ENCODE assay signal across 18 cellular contexts in the genomic region with DNA sequence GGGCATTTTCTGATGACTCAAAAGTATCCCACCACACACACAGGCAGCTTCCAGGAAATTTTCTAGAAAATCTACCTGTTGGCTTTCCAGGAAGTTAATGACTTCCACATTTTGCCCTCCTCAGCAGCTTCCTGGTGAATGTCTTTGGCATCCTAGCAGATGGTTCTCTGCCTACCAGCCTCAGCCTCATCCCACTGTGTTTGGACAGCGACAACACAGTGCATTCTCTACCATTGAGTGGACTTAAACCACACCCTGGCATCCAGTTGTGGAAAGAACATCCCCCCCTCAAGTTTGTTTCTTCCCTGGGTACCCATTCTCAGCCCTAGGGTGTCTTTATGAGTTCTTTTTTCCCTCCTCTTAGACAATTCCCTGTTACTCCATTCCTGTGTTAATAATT. TPM values are rescaled to one million over a fixed set of nuclear protein-coding genes. Genes with fewer than 3 reads are reported as not detected.
DNase-seq lines count a peak whose midpoint lies in the region; ATAC-seq and TF ChIP-seq lines count a peak whose summit lies in the region.
"Had no signal": no experiment of that assay in that cellular context is flagged by ENCODE, and none has a peak within 500 bp of the region (broad histone marks: within the 10 kb centered on the region; RNA-seq: fewer than 3 reads in every experiment).

No MANE protein-coding gene starts in this region.

- H3K4me2 ChIP-seq in HCT116 (ENCODE audit: low read length): no peak overlapping the region
- H3K4me2 ChIP-seq: A549, BLaER1, GM23338 had no signal

- H3K36me3 ChIP-seq in HCT116 (ENCODE audit: control insufficient read depth in 1 of 2, insufficient read depth in 2 of 2, low read length in 2 of 2): no peaks in the 10 kb centered on the region
- H3K36me3 ChIP-seq: BLaER1 had no signal

- POLR2A ChIA-PET in HCT116 (lab: Charles Lee): no interaction called here

- intact Hi-C loops in HCT116 (cut with micrococcal nuclease): no loop called here

- no peak for TF ChIP-seq RAD21 in HCT116 (IDR thresholded peaks at IDR 0.05; ENCODE audit: low read depth)

- no peaks in the 10 kb centered on the region for H4K20me1 ChIP-seq in HCT116 (ENCODE audit: insufficient read depth)
- H4K20me1 ChIP-seq: BLaER1 had no signal

- H3K4me3 ChIP-seq in HCT116 (replicated peaks in 1 of 2; ENCODE audit: low read depth in 1 of 2, low read length in 2 of 2): no peak overlapping the region
- H3K4me3 ChIP-seq: A549, BLaER1, GM23338 had no signal

- no TSS peak for BruUV-seq in HCT116 (replicated peaks; lab: Mats Ljungman, UMichigan)

- H3K9ac ChIP-seq in HCT116 (ENCODE audit: low read length): no peak overlapping the region
- H3K9ac ChIP-seq: BLaER1 had no signal

- no peaks in the 10 kb centered on the region for H3K79me2 ChIP-seq in HCT116 (ENCODE audit: insufficient read depth, low read length)

- H3K4me1 Mint-ChIP-seq in progenitor cell of endocrine pancreas (ENCODE audit: low read depth): no peaks in the 10 kb centered on the region
- H3K4me1 Mint-ChIP-seq in osteocyte (ENCODE audit: unreplicated experiment): no peaks in the 10 kb centered on the region
- H3K4me1 Mint-ChIP-seq: CD8-positive, alpha-beta memory T cell; GM23338; IgD-negative memory B cell had no signal

- in situ Hi-C loops in GM13976 (cut with MboI; ENCODE audit: low sequenced_read_pairs, unreplicated experiment): no loop called here

- RAD21 ChIA-PET in HCT116 (lab: Charles Lee; ENCODE audit: low non-redundant PET in 1 of 2, low total read pairs in 2 of 2, uncharacterized antibody in 2 of 2, unreplicated experiment in 2 of 2): no interaction called here

- CTCF ChIA-PET in HCT116 (lab: Charles Lee): no interaction called here

- H3K27me3 Mint-ChIP-seq in progenitor cell of endocrine pancreas (no peaks in the 10 kb centered on the region), osteocyte (ENCODE audit: unreplicated experiment) (peaks cover 8% of the 10 kb centered on the region)

- H3K4me1 ChIP-seq in HCT116 (ENCODE audit: control insufficient read depth in 1 of 2, insufficient read depth in 2 of 2, low read length in 2 of 2): no peaks in the 10 kb centered on the region
- H3K4me1 ChIP-seq: A549, Caco-2 had no signal

- DNase-seq in HCT116 (ENCODE audit: low read depth, low spot score) (no peak), NCI-H69 (lab: John Stamatoyannopoulos, UW) (peak; percentile 14), myocyte (ENCODE audit: low read depth) (peak; percentile 43), progenitor cell of endocrine pancreas (ENCODE audit: low spot score, unreplicated experiment) (no peak), osteocyte (ENCODE audit: extremely low spot score, unreplicated experiment) (no peak), GM13976 (ENCODE audit: low spot score) (no peak)
- DNase-seq: AML-193; Caco-2; CD8-positive, alpha-beta memory T cell; DND-41; GF-D8; H7 had no signal

- H3K27ac Mint-ChIP-seq in progenitor cell of endocrine pancreas (no peak overlapping the region), osteocyte (ENCODE audit: unreplicated experiment) (no peak overlapping the region)
- H3K27ac Mint-ChIP-seq: CD8-positive, alpha-beta memory T cell; GM23338; IgD-negative memory B cell had no signal

- no peaks in the 10 kb centered on the region for H3K9me2 ChIP-seq in HCT116 (ENCODE audit: insufficient read depth)

- H3K36me3 Mint-ChIP-seq in progenitor cell of endocrine pancreas (ENCODE audit: insufficient read depth) (no peaks in the 10 kb centered on the region), osteocyte (ENCODE audit: unreplicated experiment) (no peaks in the 10 kb centered on the region)
- H3K36me3 Mint-ChIP-seq: CD8-positive, alpha-beta memory T cell; IgD-negative memory B cell had no signal

- TF ChIP-seq CTCF in HCT116 (IDR thresholded peaks at IDR 0.05 in 2 of 3, conservative IDR thresholded peaks at IDR 0.05 in 1 of 3; ENCODE audit: borderline replicate concordance in 1 of 3, insufficient read depth in 1 of 3, low read depth in 2 of 3, low read length in 2 of 3): no peak
- no peak for TF ChIP-seq CTCF in progenitor cell of endocrine pancreas (IDR thresholded peaks at IDR 0.05; ENCODE audit: unreplicated experiment)
- no peak for TF ChIP-seq CTCF in osteocyte (IDR thresholded peaks at IDR 0.05)
- TF ChIP-seq CTCF in GM13976 (IDR thresholded peaks at IDR 0.05; ENCODE audit: borderline replicate concordance, control extremely low read depth, extremely low read depth, insufficient read depth, missing control alignments): no peak

- no peak for ATAC-seq in HCT116
- ATAC-seq: A549, GM23338 had no signal

- H3K27ac ChIP-seq in HCT116 (ENCODE audit: low read depth, low read length): no peak overlapping the region
- H3K27ac ChIP-seq: A549, BLaER1 had no signal

- H3K9me3 ChIP-seq in HCT116 (ENCODE audit: control insufficient read depth in 1 of 2, insufficient read depth in 1 of 2, low read depth in 1 of 2, low read length in 2 of 2): no peaks in the 10 kb centered on the region
- H3K9me3 ChIP-seq: A549 had no signal

- H3K4me3 Mint-ChIP-seq in progenitor cell of endocrine pancreas (ENCODE audit: low read depth) (no peak overlapping the region), osteocyte (ENCODE audit: unreplicated experiment) (no peak overlapping the region)
- H3K4me3 Mint-ChIP-seq: CD8-positive, alpha-beta memory T cell; GM23338; IgD-negative memory B cell had no signal

- H3K9me3 Mint-ChIP-seq in progenitor cell of endocrine pancreas (ENCODE audit: low read depth) (peaks cover 11% of the 10 kb centered on the region), osteocyte (ENCODE audit: unreplicated experiment) (no peaks in the 10 kb centered on the region)

- no peaks in the 10 kb centered on the region for H3K27me3 ChIP-seq in HCT116 (ENCODE audit: insufficient read depth, low read length)
- H3K27me3 ChIP-seq: BLaER1 had no signal

- H2AFZ ChIP-seq in HCT116 (ENCODE audit: low read depth, low read length, poor library complexity, severe bottlenecking): no peak overlapping the region
- H2AFZ ChIP-seq: GM23338 had no signal

- no peak for TF ChIP-seq POLR2A in HCT116 (IDR thresholded peaks at IDR 0.05; ENCODE audit: borderline replicate concordance, extremely low read depth, insufficient read depth, insufficient read length)

TF ChIP-seq in HCT116, 20 proteins besides CTCF, POLR2A, EP300 and RAD21:
- no peak for TF ChIP-seq JUND (IDR thresholded peaks at IDR 0.05)
- TF ChIP-seq REST (IDR thresholded peaks at IDR 0.05; ENCODE audit: low read depth): 0 out of 2 replicates have a peak, but pooled peaks have one; percentile 7
TF ChIP-seq in HCT116: peak in this region for 1.

RNA-seq across cellular contexts. Expression of gene GADL1, which starts 50.8 kb away (rescaled TPM):
- total RNA-seq in HCT116 (2021; ENCODE audit: unreplicated experiment): not detected
- not detected in 2 replicates for polyA plus RNA-seq in HCT116 (2012)
- 2.1 and 2.6 TPM in 2 replicates for total RNA-seq in myocyte
- polyA plus RNA-seq in myocyte (2012): 0.23 TPM
- 1.8 and 1.9 TPM in 2 replicates for total RNA-seq in progenitor cell of endocrine pancreas
- not detected in 2 replicates for total RNA-seq in osteocyte
- total RNA-seq: CD8-positive, alpha-beta memory T cell; H7; HT-29 had no signal
- polyA plus RNA-seq: A549; AG04450; CD8-positive, alpha-beta memory T cell; IgD-negative memory B cell had no signal

Comparison
In these comparisons a context has a peak if more than half of its experiments do, and no peak if none do; other contexts are left out.
1. DNase-seq: peak in NCI-H69 (single experiment) and myocyte (single experiment); none in HCT116 (single experiment), progenitor cell of endocrine pancreas (single experiment), osteocyte (single experiment) and GM13976 (single experiment).